25 cellular contexts compared by ENCODE assay signal in the genomic region with DNA sequence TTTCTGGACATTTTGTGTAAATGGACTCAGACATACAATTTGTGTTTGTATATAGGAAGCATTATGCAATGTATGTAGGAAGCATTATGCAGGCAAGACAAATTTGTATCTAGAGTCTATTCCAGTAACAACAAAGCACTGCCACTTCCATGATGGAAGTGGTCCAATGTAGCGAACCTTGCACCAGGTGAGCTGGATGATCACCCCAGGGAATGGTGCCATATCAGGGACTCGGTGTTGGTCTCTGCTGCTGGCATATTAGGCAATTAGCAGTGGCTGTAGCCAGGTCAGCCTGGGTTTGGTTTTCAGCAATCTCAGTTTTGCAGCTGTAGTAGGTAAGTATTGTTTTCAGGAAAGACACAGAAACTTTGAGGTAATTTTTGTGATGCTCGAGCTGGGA.
"Had no signal": no experiment of that assay in that cellular context is flagged by ENCODE, and none has a peak within 500 bp of the region (broad histone marks: within the 10 kb centered on the region; RNA-seq: fewer than 3 reads in every experiment).

No MANE protein-coding gene starts in this region.

- DNase-seq: activated B cell treated with CpG ODN at 0.5 μM for 24 hours; activated CD4-positive, alpha-beta T cell treated with anti-CD3 and anti-CD28 coated beads for 4 hours; activated gamma-delta T cell treated with Interleukin-2 at 50 U/mL for 16 hours; activated naive CD8-positive, alpha-beta T cell treated with anti-CD3 and anti-CD28 coated beads, Interleukin-2, amount 10 ng/mL, durations not matched to agents 7 days and 5 days; amygdala; cerebellar nuclear complex; glutamatergic neuron; hippocampal formation; kidney glomerular epithelial cell; left ventricle myocardium inferior; mammary epithelial cell; ovary; psoas muscle; stimulated activated CD4-positive, alpha-beta T cell treated with anti-CD3 and anti-CD28 coated beads, Interleukin-12 subunit alpha, Interleukin-12 subunit beta, amount 100 ng/mL, for 4 hours; stimulated activated CD4-positive, alpha-beta T cell treated with anti-CD3 and anti-CD28 coated beads, Interleukin-4, amount 100 ng/mL, for 4 hours; stomach; T-cell; T-helper 9 cell; trophoblast cell; uterus had no signal

- H3K27me3 ChIP-seq: esophagus muscularis mucosa, neutrophil, ovary, right atrium auricular region, stomach, uterus had no signal

- H3K4me3 Mint-ChIP-seq: activated B cell treated with CpG ODN at 0.5 μM for 24 hours; activated naive CD8-positive, alpha-beta T cell treated with anti-CD3 and anti-CD28 coated beads, Interleukin-2, amount 10 ng/mL, durations not matched to agents 7 days and 5 days; nephron; T-cell had no signal

- ATAC-seq: psoas muscle, T-cell had no signal

- H3K4me1 ChIP-seq: uterus had no signal

- H3K27ac ChIP-seq: coronary artery, esophagus muscularis mucosa, left ventricle myocardium inferior, neutrophil, ovary, psoas muscle, right atrium auricular region, stomach, uterus had no signal

- H3K4me3 ChIP-seq: coronary artery, esophagus muscularis mucosa, left ventricle myocardium inferior, ovary, psoas muscle, right atrium auricular region, stomach, uterus had no signal

- H3K9me3 Mint-ChIP-seq: activated B cell treated with CpG ODN at 0.5 μM for 24 hours; activated naive CD8-positive, alpha-beta T cell treated with anti-CD3 and anti-CD28 coated beads, Interleukin-2, amount 10 ng/mL, durations not matched to agents 7 days and 5 days; nephron; T-cell had no signal

- H3K27ac Mint-ChIP-seq: activated B cell treated with CpG ODN at 0.5 μM for 24 hours; activated naive CD8-positive, alpha-beta T cell treated with anti-CD3 and anti-CD28 coated beads, Interleukin-2, amount 10 ng/mL, durations not matched to agents 7 days and 5 days; nephron; T-cell had no signal

- H3K36me3 ChIP-seq: ovary, right atrium auricular region, uterus had no signal

- H3K27me3 Mint-ChIP-seq: activated B cell treated with CpG ODN at 0.5 μM for 24 hours; activated naive CD8-positive, alpha-beta T cell treated with anti-CD3 and anti-CD28 coated beads, Interleukin-2, amount 10 ng/mL, durations not matched to agents 7 days and 5 days; T-cell had no signal
